1 cellular context compared by ENCODE assay signal in the genomic region with DNA sequence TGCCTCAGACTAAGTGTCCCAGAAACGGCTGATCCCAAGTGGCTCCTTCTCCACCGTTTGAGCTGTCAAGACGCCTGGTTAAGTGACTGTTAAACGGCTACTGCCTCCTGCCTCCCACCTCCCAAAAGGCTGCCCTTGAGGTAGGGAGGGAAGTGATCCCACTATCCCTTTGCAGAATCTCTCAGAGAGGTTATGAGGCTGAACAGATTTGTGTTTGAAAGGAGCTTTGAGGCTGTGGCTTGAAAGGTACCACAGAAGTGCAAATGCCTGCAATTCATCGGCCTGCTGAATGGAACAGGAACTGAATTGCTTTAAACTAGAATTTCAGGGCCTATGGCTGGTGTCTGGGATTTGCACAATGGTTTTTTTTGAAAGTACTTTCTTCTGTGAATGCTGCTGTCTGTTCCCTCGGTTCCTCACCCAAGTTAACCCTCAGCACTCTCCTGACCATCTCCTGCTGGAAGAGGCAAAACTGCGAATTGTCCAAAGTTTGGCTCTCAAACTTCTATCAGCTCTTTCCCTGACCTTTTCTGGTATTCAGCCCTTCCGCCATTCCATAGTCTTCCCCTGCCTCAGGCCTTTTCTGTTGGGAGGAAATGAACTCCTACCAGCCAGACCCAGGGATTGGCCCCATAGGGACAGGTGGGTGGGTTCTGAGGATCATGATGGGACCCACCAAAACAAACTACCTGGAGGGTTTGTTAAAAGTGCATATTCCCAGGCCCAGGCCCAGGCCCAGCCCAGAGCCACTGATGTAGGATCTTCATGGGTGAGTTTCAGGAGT.
TF ChIP-seq lines count a peak whose summit lies in the region.

No MANE protein-coding gene starts in this region.

TF ChIP-seq in HepG2, 621 proteins besides CTCF, POLR2A, EP300 and RAD21 (continued from another document):
- TF ChIP-seq, protein P1, sequence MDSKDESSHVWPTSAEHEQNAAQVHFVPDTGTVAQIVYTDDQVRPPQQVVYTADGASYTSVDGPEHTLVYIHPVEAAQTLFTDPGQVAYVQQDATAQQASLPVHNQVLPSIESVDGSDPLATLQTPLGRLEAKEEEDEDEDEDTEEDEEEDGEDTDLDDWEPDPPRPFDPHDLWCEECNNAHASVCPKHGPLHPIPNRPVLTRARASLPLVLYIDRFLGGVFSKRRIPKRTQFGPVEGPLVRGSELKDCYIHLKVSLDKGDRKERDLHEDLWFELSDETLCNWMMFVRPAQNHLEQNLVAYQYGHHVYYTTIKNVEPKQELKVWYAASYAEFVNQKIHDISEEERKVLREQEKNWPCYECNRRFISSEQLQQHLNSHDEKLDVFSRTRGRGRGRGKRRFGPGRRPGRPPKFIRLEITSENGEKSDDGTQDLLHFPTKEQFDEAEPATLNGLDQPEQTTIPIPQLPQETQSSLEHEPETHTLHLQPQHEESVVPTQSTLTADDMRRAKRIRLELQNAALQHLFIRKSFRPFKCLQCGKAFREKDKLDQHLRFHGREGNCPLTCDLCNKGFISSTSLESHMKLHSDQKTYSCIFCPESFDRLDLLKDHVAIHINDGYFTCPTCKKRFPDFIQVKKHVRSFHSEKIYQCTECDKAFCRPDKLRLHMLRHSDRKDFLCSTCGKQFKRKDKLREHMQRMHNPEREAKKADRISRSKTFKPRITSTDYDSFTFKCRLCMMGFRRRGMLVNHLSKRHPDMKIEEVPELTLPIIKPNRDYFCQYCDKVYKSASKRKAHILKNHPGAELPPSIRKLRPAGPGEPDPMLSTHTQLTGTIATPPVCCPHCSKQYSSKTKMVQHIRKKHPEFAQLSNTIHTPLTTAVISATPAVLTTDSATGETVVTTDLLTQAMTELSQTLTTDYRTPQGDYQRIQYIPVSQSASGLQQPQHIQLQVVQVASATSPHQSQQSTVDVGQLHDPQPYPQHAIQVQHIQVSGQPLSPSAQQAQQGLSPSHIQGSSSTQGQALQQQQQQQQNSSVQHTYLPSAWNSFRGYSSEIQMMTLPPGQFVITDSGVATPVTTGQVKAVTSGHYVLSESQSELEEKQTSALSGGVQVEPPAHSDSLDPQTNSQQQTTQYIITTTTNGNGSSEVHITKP (CRISPR knock-in tag; IDR thresholded peaks at IDR 0.05; ENCODE audit: low read depth) = no peak
- TF ChIP-seq, protein P2, sequence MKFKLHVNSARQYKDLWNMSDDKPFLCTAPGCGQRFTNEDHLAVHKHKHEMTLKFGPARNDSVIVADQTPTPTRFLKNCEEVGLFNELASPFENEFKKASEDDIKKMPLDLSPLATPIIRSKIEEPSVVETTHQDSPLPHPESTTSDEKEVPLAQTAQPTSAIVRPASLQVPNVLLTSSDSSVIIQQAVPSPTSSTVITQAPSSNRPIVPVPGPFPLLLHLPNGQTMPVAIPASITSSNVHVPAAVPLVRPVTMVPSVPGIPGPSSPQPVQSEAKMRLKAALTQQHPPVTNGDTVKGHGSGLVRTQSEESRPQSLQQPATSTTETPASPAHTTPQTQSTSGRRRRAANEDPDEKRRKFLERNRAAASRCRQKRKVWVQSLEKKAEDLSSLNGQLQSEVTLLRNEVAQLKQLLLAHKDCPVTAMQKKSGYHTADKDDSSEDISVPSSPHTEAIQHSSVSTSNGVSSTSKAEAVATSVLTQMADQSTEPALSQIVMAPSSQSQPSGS (CRISPR knock-in tag; IDR thresholded peaks at IDR 0.05) = no peak
- TF ChIP-seq ZNF326 (CRISPR knock-in tag; IDR thresholded peaks at IDR 0.05; ENCODE audit: borderline replicate concordance) (no peak), MIER2 (CRISPR knock-in tag; IDR thresholded peaks at IDR 0.05) (no peak), ZNF180 (CRISPR knock-in tag; IDR thresholded peaks at IDR 0.05; ENCODE audit: borderline replicate concordance, low read depth) (no peak), ZNF24 (IDR thresholded peaks at IDR 0.05) (no peak), KLF11 (CRISPR knock-in tag; IDR thresholded peaks at IDR 0.05) (no peak), NFYB (CRISPR knock-in tag; IDR thresholded peaks at IDR 0.05) (no peak), ZNF205 (CRISPR knock-in tag; IDR thresholded peaks at IDR 0.05) (no peak), GATAD1 (CRISPR knock-in tag; IDR thresholded peaks at IDR 0.05) (no peak)
- TF ChIP-seq, protein P3, sequence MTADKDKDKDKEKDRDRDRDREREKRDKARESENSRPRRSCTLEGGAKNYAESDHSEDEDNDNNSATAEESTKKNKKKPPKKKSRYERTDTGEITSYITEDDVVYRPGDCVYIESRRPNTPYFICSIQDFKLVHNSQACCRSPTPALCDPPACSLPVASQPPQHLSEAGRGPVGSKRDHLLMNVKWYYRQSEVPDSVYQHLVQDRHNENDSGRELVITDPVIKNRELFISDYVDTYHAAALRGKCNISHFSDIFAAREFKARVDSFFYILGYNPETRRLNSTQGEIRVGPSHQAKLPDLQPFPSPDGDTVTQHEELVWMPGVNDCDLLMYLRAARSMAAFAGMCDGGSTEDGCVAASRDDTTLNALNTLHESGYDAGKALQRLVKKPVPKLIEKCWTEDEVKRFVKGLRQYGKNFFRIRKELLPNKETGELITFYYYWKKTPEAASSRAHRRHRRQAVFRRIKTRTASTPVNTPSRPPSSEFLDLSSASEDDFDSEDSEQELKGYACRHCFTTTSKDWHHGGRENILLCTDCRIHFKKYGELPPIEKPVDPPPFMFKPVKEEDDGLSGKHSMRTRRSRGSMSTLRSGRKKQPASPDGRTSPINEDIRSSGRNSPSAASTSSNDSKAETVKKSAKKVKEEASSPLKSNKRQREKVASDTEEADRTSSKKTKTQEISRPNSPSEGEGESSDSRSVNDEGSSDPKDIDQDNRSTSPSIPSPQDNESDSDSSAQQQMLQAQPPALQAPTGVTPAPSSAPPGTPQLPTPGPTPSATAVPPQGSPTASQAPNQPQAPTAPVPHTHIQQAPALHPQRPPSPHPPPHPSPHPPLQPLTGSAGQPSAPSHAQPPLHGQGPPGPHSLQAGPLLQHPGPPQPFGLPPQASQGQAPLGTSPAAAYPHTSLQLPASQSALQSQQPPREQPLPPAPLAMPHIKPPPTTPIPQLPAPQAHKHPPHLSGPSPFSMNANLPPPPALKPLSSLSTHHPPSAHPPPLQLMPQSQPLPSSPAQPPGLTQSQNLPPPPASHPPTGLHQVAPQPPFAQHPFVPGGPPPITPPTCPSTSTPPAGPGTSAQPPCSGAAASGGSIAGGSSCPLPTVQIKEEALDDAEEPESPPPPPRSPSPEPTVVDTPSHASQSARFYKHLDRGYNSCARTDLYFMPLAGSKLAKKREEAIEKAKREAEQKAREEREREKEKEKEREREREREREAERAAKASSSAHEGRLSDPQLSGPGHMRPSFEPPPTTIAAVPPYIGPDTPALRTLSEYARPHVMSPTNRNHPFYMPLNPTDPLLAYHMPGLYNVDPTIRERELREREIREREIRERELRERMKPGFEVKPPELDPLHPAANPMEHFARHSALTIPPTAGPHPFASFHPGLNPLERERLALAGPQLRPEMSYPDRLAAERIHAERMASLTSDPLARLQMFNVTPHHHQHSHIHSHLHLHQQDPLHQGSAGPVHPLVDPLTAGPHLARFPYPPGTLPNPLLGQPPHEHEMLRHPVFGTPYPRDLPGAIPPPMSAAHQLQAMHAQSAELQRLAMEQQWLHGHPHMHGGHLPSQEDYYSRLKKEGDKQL (CRISPR knock-in tag; IDR thresholded peaks at IDR 0.05; ENCODE audit: low read depth) = no peak
